ENCODE assay signal across 28 cellular contexts in the genomic region with DNA sequence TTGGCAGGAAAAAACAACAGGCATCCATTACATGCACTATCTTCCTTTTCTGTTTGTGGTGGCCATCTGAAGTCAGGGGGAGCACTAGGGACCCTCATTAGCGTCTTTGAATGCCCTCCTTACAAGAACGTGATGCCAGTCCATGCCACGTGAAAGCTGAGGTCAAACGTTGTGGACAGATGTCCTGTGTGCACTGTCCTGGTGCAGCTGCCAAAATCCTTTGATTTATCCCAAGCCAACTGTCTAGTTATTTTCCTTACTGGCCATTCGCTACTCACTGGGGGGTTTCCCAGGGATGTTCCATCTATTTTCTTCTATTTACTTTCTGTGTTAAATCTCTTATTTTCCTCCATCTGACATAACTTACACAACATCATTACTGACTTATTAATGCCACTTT.
"Had no signal": no experiment of that assay in that cellular context is flagged by ENCODE, and none has a peak within 500 bp of the region (broad histone marks: within the 10 kb centered on the region; RNA-seq: fewer than 3 reads in every experiment).

No MANE protein-coding gene starts in this region.

- H3K4me3 Mint-ChIP-seq: immature natural killer cell; memory B cell; naive B cell; nephron; stimulated activated naive CD8-positive, alpha-beta T cell treated with anti-CD3 and anti-CD28 coated beads, Interleukin-15, amount 100 ng/mL, for 72 hours had no signal

- H3K4me3 ChIP-seq: esophagus muscularis mucosa, lung, psoas muscle, suprapubic skin, thyroid gland, vagina had no signal

- H3K27ac ChIP-seq: esophagus muscularis mucosa, psoas muscle, suprapubic skin, thyroid gland, vagina had no signal

- H3K27ac Mint-ChIP-seq: immature natural killer cell; memory B cell; naive B cell; nephron; stimulated activated naive CD8-positive, alpha-beta T cell treated with anti-CD3 and anti-CD28 coated beads, Interleukin-15, amount 100 ng/mL, for 72 hours had no signal

- H3K27me3 Mint-ChIP-seq: stimulated activated naive CD8-positive, alpha-beta T cell treated with anti-CD3 and anti-CD28 coated beads, Interleukin-15, amount 100 ng/mL, for 72 hours had no signal

- ATAC-seq: left colon; left ventricle myocardium superior; psoas muscle; right cardiac atrium; stimulated activated naive CD8-positive, alpha-beta T cell treated with anti-CD3 and anti-CD28 coated beads, Interleukin-15, amount 100 ng/mL, for 72 hours had no signal

- H3K36me3 ChIP-seq: esophagus muscularis mucosa, suprapubic skin, thyroid gland, vagina had no signal

- H3K27me3 ChIP-seq: dorsolateral prefrontal cortex, esophagus muscularis mucosa, suprapubic skin, thyroid gland, vagina had no signal

- H3K9me3 ChIP-seq: esophagus muscularis mucosa, psoas muscle, suprapubic skin, thyroid gland, vagina had no signal

- H3K9me3 Mint-ChIP-seq: immature natural killer cell; stimulated activated naive CD8-positive, alpha-beta T cell treated with anti-CD3 and anti-CD28 coated beads, Interleukin-15, amount 100 ng/mL, for 72 hours had no signal

- H3K36me3 Mint-ChIP-seq: immature natural killer cell, memory B cell, naive B cell had no signal

- H3K4me1 Mint-ChIP-seq: immature natural killer cell; memory B cell; naive B cell; stimulated activated naive CD8-positive, alpha-beta T cell treated with anti-CD3 and anti-CD28 coated beads, Interleukin-15, amount 100 ng/mL, for 72 hours had no signal

- DNase-seq: cerebellar nuclear complex; dorsolateral prefrontal cortex; effector CD4-positive, alpha-beta T cell; foreskin melanocyte; hypothalamus; immature natural killer cell; islet precursor cell; kidney glomerular epithelial cell; left colon; left ventricle myocardium superior; naive B cell; posterior cingulate gyrus; psoas muscle; right cardiac atrium; small intestine; stimulated activated CD4-positive, alpha-beta T cell treated with anti-CD3 and anti-CD28 coated beads, Interleukin-15, amount 100 ng/mL, for 24 hours; stimulated activated CD4-positive, alpha-beta T cell treated with anti-CD3 and anti-CD28 coated beads, Interleukin-4, amount 100 ng/mL, for 1 hour; stimulated activated CD8-positive, alpha-beta memory T cell treated with anti-CD3 and anti-CD28 coated beads, Interleukin-4, amount 100 ng/mL, for 48 hours; stimulated activated naive CD4-positive, alpha-beta T cell; stimulated activated naive CD8-positive, alpha-beta T cell treated with anti-CD3 and anti-CD28 coated beads, Interleukin-15, amount 100 ng/mL, for 72 hours; thyroid gland; trophoblast cell had no signal
